Comparison of ENCODE assay signal across 11 cellular contexts in genomic region chr3:48445277-48445882, GRCh38. TPM values are rescaled to one million over a fixed set of nuclear protein-coding genes. Genes with fewer than 3 reads are reported as not detected.
A peak's percentile ranks its signal among the peaks of the same experiment; 100 is the strongest.
DNase-seq lines count a peak whose midpoint lies in the region; ATAC-seq and TF ChIP-seq lines count a peak whose summit lies in the region.
"Had no signal": no experiment of that assay in that cellular context is flagged by ENCODE, and none has a peak within 500 bp of the region (broad histone marks: within the 10 kb centered on the region; RNA-seq: fewer than 3 reads in every experiment).

No MANE protein-coding gene starts in this region.

- TF ChIP-seq EP300 in sigmoid colon (IDR thresholded peaks at IDR 0.05) = no peak

- H3K27me3 ChIP-seq in Panc1 (ENCODE audit: control insufficient read depth, insufficient read depth, low read length) = no peaks in the 10 kb centered on the region
- no peaks in the 10 kb centered on the region for H3K27me3 ChIP-seq in fibroblast of lung (ENCODE audit: control insufficient read depth, insufficient read depth, low read length)
- H3K27me3 ChIP-seq in sigmoid colon = no peaks in the 10 kb centered on the region
- H3K27me3 ChIP-seq in right cardiac atrium (ENCODE audit: control insufficient read depth, insufficient read depth) = no peaks in the 10 kb centered on the region

- TF ChIP-seq CTCF in Panc1 (IDR thresholded peaks at IDR 0.05) (no peak), fibroblast of lung (conservative IDR thresholded peaks at IDR 0.05 in 1 of 2, IDR thresholded peaks at IDR 0.05 in 1 of 2; ENCODE audit: low read depth in 1 of 2, low read length in 2 of 2) (no peak), sigmoid colon (IDR thresholded peaks at IDR 0.05) (no peak)

- no peak overlapping the region for H3K9ac ChIP-seq in fibroblast of lung (ENCODE audit: insufficient read depth, low read length)

- no peak overlapping the region for H2AFZ ChIP-seq in fibroblast of lung (ENCODE audit: low read length)

- H3K36me3 ChIP-seq in Panc1 (ENCODE audit: control insufficient read depth, insufficient read depth, low read length) = peaks cover 6% of the 10 kb centered on the region; the same call in 1 of the 2 replicates
- peaks cover 7% of the 10 kb centered on the region for H3K36me3 ChIP-seq in fibroblast of lung (ENCODE audit: control insufficient read depth, insufficient read depth, low read length)
- peaks cover 0 to 33% (median 12%) of the 10 kb centered on the region in 4 donors for H3K36me3 ChIP-seq in sigmoid colon

- in situ Hi-C loops in Panc1 (cut with HindIII; ENCODE audit: low pct_unique_long_range_greater_than_20kb, low sequenced_read_pairs) = no loop called here

- H3K9me3 ChIP-seq in Panc1 (ENCODE audit: control insufficient read depth, insufficient read depth, low read depth, low read length) = no peaks in the 10 kb centered on the region
- H3K9me3 ChIP-seq in fibroblast of lung (ENCODE audit: control insufficient read depth, insufficient read depth, low read depth, low read length) = no peaks in the 10 kb centered on the region
- no peaks in the 10 kb centered on the region for H3K9me3 ChIP-seq in sigmoid colon
- no peaks in the 10 kb centered on the region for H3K9me3 ChIP-seq in right cardiac atrium (ENCODE audit: control insufficient read depth, low read length)

- ATAC-seq in Panc1 (no peak), HG02852 (IDR thresholded peaks at IDR 0.05; ENCODE audit: unreplicated experiment) (no peak), HG03175 (IDR thresholded peaks at IDR 0.05; ENCODE audit: unreplicated experiment) (no peak), right cardiac atrium (no peak)

- H4K20me1 ChIP-seq in fibroblast of lung (ENCODE audit: control insufficient read depth, extremely low read depth, insufficient read depth, low read length) = peaks cover 2% of the 10 kb centered on the region

- no peak for TF ChIP-seq POLR2A in sigmoid colon (IDR thresholded peaks at IDR 0.05)

- 72 to 90% methylated on average over 6 of the region's 6 CpGs for WGBS in sigmoid colon, 2 donors
- 70% methylated on average over 6 of the region's 6 CpGs for WGBS in right cardiac atrium

- DNase-seq in DMS53 (lab: John Stamatoyannopoulos, UW) (peak; percentile 7), DMS53 treated with DMSO at 0.1 percent for 48 hours (lab: John Stamatoyannopoulos, UW; ENCODE audit: unreplicated experiment) (no peak), Panc1 (ENCODE audit: low read depth, low spot score) (no peak), fibroblast of lung (ENCODE audit: low read depth in 2 of 2) (no peak), sigmoid colon (no peak), right cardiac atrium (no peak)
- DNase-seq: activated CD8-positive, alpha-beta memory T cell treated with anti-CD3 and anti-CD28 coated beads, Interleukin-2, amount 50 U/mL, for 48 hours; foreskin melanocyte; stimulated activated CD4-positive, alpha-beta T cell treated with anti-CD3 and anti-CD28 coated beads, Interleukin-2, amount 100 ng/mL, for 24 hours had no signal

- peaks cover 45% of the 10 kb centered on the region for H3K79me2 ChIP-seq in fibroblast of lung (ENCODE audit: control insufficient read depth, insufficient read depth, low read length)

- intact Hi-C loops in Panc1 (cut with micrococcal nuclease; ENCODE audit: unreplicated experiment) = no loop called here
- intact Hi-C loops in sigmoid colon (cut with DNase I) = loop anchor here (5.0 kb wide), 1 partner anchor 112 kb away; the partner anchor contains the start of gene PFKFB4
- intact Hi-C loops in right cardiac atrium (cut with DNase I) = no loop called here

- CTCF ChIA-PET in Panc1 (lab: Charles Lee) = interaction anchor here (0.6 to 2.6 kb wide), 2 partner anchors 9 to 251 kb away, joined by 4 to 26 read pairs; no protein-coding TSS in a partner anchor

- H3K27ac ChIP-seq in Panc1 (ENCODE audit: low read length) (peak overlapping the region; percentile 23; the same call in 1 of the 2 replicates), fibroblast of lung (ENCODE audit: insufficient read depth, low read length) (no peak overlapping the region), sigmoid colon (peak overlapping the region in 3 of 4 donors; percentile 92 to 96 (median 94)), right cardiac atrium (ENCODE audit: low read length) (no peak overlapping the region)

- H3K4me2 ChIP-seq in fibroblast of lung (ENCODE audit: extremely low read depth, insufficient read depth, low read length) = peak overlapping the region; percentile 99

- POLR2A ChIA-PET in Panc1 (lab: Charles Lee) = no interaction called here

- H3K4me1 ChIP-seq in Panc1 (ENCODE audit: control insufficient read depth, insufficient read depth, low read length) (peaks cover 14% of the 10 kb centered on the region), fibroblast of lung (ENCODE audit: control insufficient read depth, extremely low read depth, insufficient read depth, low read length) (peaks cover 13% of the 10 kb centered on the region), sigmoid colon (peaks cover 0 to 38% (median 34%) of the 10 kb centered on the region in 4 donors), right cardiac atrium (ENCODE audit: control insufficient read depth, insufficient read depth, low read length) (peaks cover 2% of the 10 kb centered on the region)

- H3K4me3 ChIP-seq in Panc1 (ENCODE audit: low read depth in 2 of 2, low read length in 2 of 2) = peak overlapping the region; percentile 76 to 87
- peak overlapping the region; percentile 86 to 94 (median 90) for H3K4me3 ChIP-seq in fibroblast of lung (replicated peaks in 1 of 4; ENCODE audit: control extremely low read depth in 1 of 4, insufficient read depth in 1 of 4, low read depth in 3 of 4, low read length in 4 of 4)
- H3K4me3 ChIP-seq in sigmoid colon = no peak overlapping the region
- H3K4me3 ChIP-seq in right cardiac atrium (ENCODE audit: low read length) = no peak overlapping the region

- BruUV-seq in Panc1 (replicated peaks; lab: Mats Ljungman, UMichigan) = no TSS peak

RNA-seq across cellular contexts. Expression of gene ATRIP, which starts 1.2 kb away (rescaled TPM):
- total RNA-seq in Panc1 (2021; ENCODE audit: unreplicated experiment) (11.9 TPM), fibroblast of lung (3.0 and 3.6 TPM in 2 replicates), sigmoid colon (1 to 10 TPM; 3.4 to 9.4 (median 5.2) TPM), right cardiac atrium (1 to 10 TPM; 4.0 to 5.2 (median 4.3) TPM)
- polyA plus RNA-seq in Panc1 (2012; ENCODE audit: insufficient read length) = 7.6 TPM
- polyA plus RNA-seq in fibroblast of lung (5.0 and 7.0 TPM in 2 replicates), sigmoid colon (1 to 10 TPM; 1.8 to 6.2 (median 2.4) TPM), right cardiac atrium (3.5 TPM)
- polyA plus RNA-seq in fibroblast of lung (2012) = 3.9 and 8.3 TPM in 2 replicates
- 10.2 and 28.6 TPM in 2 replicates for polyA minus RNA-seq in fibroblast of lung (ENCODE audit: low replicate concordance)

RNA-seq across cellular contexts. Expression of gene TMA7, which starts 5.3 kb away (rescaled TPM):
- total RNA-seq in Panc1 (2021; ENCODE audit: unreplicated experiment) = 175 TPM
- polyA plus RNA-seq in Panc1 (2012; ENCODE audit: insufficient read length) = 176 TPM
- total RNA-seq in fibroblast of lung = 305 and 306 TPM in 2 replicates
- 337 and 356 TPM in 2 replicates for polyA plus RNA-seq in fibroblast of lung
- polyA plus RNA-seq in fibroblast of lung (2012) = 561 and 583 TPM in 2 replicates
- 0.59 TPM in 1 of 2 replicates, not detected in the other for polyA minus RNA-seq in fibroblast of lung (ENCODE audit: low replicate concordance)
- 100 to 1,000 TPM; 146 to 352 (median 244) TPM for total RNA-seq in sigmoid colon
- polyA plus RNA-seq in sigmoid colon = 100 to 1,000 TPM; 419 to 762 (median 624) TPM
- total RNA-seq in right cardiac atrium = 100 to 1,000 TPM; 187 to 270 (median 216) TPM
- polyA plus RNA-seq in right cardiac atrium = 526 TPM

RNA-seq across cellular contexts. Expression of gene CCDC51, which starts 5.5 kb away (rescaled TPM):
- total RNA-seq in Panc1 (2021; ENCODE audit: unreplicated experiment) (11.9 TPM), fibroblast of lung (19.3 and 27.2 TPM in 2 replicates), sigmoid colon (10 to 100 TPM in 3 of 4 donors, 1 to 10 TPM in 1; 9.4 to 22.5 (median 13.1) TPM), right cardiac atrium (10 to 100 TPM in 3 of 4 donors, 1 to 10 TPM in 1; 8.7 to 11.5 (median 11.1) TPM)
- polyA plus RNA-seq in Panc1 (2012; ENCODE audit: insufficient read length) = 14.1 TPM
- polyA plus RNA-seq in fibroblast of lung (11.9 and 14.8 TPM in 2 replicates), sigmoid colon (10 to 100 TPM; 12.7 to 21.6 (median 18.6) TPM), right cardiac atrium (11.2 TPM)
- 12.2 and 13.9 TPM in 2 replicates for polyA plus RNA-seq in fibroblast of lung (2012)
- 5.0 and 8.6 TPM in 2 replicates for polyA minus RNA-seq in fibroblast of lung (ENCODE audit: low replicate concordance)

RNA-seq across cellular contexts. Expression of gene PLXNB1, which starts 15.5 kb away (rescaled TPM):
- total RNA-seq in Panc1 (2021; ENCODE audit: unreplicated experiment) = 22.8 TPM
- 35.3 TPM for polyA plus RNA-seq in Panc1 (2012; ENCODE audit: insufficient read length)
- total RNA-seq in fibroblast of lung = 37.2 and 44.6 TPM in 2 replicates
- polyA plus RNA-seq in fibroblast of lung = 12.8 and 14.3 TPM in 2 replicates
- 12.0 and 14.9 TPM in 2 replicates for polyA plus RNA-seq in fibroblast of lung (2012)
- polyA minus RNA-seq in fibroblast of lung (ENCODE audit: low replicate concordance) = 33.0 and 36.1 TPM in 2 replicates
- total RNA-seq in sigmoid colon = 100 to 1,000 TPM in 1 of 4 donors, 10 to 100 TPM in 3; 59.9 to 162 (median 79.7) TPM
- polyA plus RNA-seq in sigmoid colon = 10 to 100 TPM; 10.2 to 88.0 (median 10.4) TPM
- 10 to 100 TPM; 49.4 to 84.5 (median 55.0) TPM for total RNA-seq in right cardiac atrium
- 52.7 TPM for polyA plus RNA-seq in right cardiac atrium

RNA-seq across cellular contexts. Expression of gene SHISA5, which starts 58.6 kb away (rescaled TPM):
- total RNA-seq in Panc1 (2021; ENCODE audit: unreplicated experiment) = 122 TPM
- polyA plus RNA-seq in Panc1 (2012; ENCODE audit: insufficient read length) = 245 TPM
- 92.7 and 136 TPM in 2 replicates for total RNA-seq in fibroblast of lung
- polyA plus RNA-seq in fibroblast of lung = 139 and 172 TPM in 2 replicates
- 222 and 271 TPM in 2 replicates for polyA plus RNA-seq in fibroblast of lung (2012)
- 473 and 503 TPM in 2 replicates for polyA minus RNA-seq in fibroblast of lung (ENCODE audit: low replicate concordance)
- 10 to 100 TPM; 62.0 to 88.9 (median 74.7) TPM for total RNA-seq in sigmoid colon
- 100 to 1,000 TPM in 1 of 3 donors, 10 to 100 TPM in 2; 57.7 to 142 (median 60.1) TPM for polyA plus RNA-seq in sigmoid colon
- total RNA-seq in right cardiac atrium = 10 to 100 TPM; 72.9 to 93.1 (median 76.2) TPM
- polyA plus RNA-seq in right cardiac atrium = 57.0 TPM

Comparison
In these comparisons a context has a peak if more than half of its experiments do, and no peak if none do; other contexts are left out.
1. H3K27ac ChIP-seq: peak in Panc1 (single experiment) and sigmoid colon (3 of 4); none in fibroblast of lung (single experiment) and right cardiac atrium (single experiment).
2. H3K4me3 ChIP-seq: peak in Panc1 (2 of 2) and fibroblast of lung (4 of 4); none in sigmoid colon (0 of 4) and right cardiac atrium (single experiment).